ENCODE assay signal across 1 cellular context in genomic region chr13:113897966-113898365, GRCh38.
TF ChIP-seq lines count a peak whose summit lies in the region.

No MANE protein-coding gene starts in this region.

TF ChIP-seq in HCT116, 20 proteins besides CTCF, POLR2A, EP300 and RAD21 (continued from another document):
- TF ChIP-seq ZBTB33 (IDR thresholded peaks at IDR 0.05; ENCODE audit: extremely low read depth, insufficient replicate concordance, low read length) = no peak
- no peak for TF ChIP-seq CEBPB (IDR thresholded peaks at IDR 0.05; ENCODE audit: low read depth)
